In the genomic region with DNA sequence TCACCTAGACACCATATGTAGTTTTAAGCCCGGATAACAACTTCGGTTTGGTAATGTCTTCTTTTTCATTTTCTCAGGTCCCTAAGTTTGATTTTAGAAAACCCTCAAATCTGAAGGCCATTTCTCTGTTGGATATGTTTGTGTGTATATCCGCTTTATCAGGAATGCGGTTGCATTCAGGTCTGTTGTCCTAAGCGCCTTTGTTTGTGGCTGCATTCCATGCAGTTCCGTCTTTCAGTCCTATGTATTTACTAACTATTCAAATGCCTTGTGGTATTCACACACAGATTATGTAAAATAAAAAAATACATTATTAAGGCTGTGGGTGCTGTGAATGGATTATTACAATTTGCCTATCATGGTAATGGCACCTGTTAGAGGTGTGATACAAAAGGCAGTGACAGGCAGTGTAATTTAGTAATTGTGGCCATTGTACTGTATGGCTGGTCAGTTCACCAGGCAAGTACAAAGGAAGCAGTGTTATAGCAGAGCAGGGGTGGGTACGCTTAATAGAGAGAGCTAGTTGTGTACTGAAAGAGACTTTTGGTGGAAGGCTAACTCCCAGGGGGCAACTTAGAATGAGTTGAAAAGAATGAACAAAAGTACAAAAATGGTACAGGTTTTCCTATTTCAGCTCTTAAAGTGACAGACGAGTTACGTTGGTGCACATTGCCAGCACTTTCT, we compare ENCODE assay signal across 1 cellular context.
A peak's percentile ranks its signal among the peaks of the same experiment; 100 is the strongest.
TF ChIP-seq lines count a peak whose summit lies in the region.

No MANE protein-coding gene starts in this region.

TF ChIP-seq in H1, 55 proteins besides CTCF, POLR2A, EP300 and RAD21:
- peak; percentile 76 for TF ChIP-seq TEAD4 (IDR thresholded peaks at IDR 0.05; ENCODE audit: low read depth, low read length)
- TF ChIP-seq, protein P1, sequence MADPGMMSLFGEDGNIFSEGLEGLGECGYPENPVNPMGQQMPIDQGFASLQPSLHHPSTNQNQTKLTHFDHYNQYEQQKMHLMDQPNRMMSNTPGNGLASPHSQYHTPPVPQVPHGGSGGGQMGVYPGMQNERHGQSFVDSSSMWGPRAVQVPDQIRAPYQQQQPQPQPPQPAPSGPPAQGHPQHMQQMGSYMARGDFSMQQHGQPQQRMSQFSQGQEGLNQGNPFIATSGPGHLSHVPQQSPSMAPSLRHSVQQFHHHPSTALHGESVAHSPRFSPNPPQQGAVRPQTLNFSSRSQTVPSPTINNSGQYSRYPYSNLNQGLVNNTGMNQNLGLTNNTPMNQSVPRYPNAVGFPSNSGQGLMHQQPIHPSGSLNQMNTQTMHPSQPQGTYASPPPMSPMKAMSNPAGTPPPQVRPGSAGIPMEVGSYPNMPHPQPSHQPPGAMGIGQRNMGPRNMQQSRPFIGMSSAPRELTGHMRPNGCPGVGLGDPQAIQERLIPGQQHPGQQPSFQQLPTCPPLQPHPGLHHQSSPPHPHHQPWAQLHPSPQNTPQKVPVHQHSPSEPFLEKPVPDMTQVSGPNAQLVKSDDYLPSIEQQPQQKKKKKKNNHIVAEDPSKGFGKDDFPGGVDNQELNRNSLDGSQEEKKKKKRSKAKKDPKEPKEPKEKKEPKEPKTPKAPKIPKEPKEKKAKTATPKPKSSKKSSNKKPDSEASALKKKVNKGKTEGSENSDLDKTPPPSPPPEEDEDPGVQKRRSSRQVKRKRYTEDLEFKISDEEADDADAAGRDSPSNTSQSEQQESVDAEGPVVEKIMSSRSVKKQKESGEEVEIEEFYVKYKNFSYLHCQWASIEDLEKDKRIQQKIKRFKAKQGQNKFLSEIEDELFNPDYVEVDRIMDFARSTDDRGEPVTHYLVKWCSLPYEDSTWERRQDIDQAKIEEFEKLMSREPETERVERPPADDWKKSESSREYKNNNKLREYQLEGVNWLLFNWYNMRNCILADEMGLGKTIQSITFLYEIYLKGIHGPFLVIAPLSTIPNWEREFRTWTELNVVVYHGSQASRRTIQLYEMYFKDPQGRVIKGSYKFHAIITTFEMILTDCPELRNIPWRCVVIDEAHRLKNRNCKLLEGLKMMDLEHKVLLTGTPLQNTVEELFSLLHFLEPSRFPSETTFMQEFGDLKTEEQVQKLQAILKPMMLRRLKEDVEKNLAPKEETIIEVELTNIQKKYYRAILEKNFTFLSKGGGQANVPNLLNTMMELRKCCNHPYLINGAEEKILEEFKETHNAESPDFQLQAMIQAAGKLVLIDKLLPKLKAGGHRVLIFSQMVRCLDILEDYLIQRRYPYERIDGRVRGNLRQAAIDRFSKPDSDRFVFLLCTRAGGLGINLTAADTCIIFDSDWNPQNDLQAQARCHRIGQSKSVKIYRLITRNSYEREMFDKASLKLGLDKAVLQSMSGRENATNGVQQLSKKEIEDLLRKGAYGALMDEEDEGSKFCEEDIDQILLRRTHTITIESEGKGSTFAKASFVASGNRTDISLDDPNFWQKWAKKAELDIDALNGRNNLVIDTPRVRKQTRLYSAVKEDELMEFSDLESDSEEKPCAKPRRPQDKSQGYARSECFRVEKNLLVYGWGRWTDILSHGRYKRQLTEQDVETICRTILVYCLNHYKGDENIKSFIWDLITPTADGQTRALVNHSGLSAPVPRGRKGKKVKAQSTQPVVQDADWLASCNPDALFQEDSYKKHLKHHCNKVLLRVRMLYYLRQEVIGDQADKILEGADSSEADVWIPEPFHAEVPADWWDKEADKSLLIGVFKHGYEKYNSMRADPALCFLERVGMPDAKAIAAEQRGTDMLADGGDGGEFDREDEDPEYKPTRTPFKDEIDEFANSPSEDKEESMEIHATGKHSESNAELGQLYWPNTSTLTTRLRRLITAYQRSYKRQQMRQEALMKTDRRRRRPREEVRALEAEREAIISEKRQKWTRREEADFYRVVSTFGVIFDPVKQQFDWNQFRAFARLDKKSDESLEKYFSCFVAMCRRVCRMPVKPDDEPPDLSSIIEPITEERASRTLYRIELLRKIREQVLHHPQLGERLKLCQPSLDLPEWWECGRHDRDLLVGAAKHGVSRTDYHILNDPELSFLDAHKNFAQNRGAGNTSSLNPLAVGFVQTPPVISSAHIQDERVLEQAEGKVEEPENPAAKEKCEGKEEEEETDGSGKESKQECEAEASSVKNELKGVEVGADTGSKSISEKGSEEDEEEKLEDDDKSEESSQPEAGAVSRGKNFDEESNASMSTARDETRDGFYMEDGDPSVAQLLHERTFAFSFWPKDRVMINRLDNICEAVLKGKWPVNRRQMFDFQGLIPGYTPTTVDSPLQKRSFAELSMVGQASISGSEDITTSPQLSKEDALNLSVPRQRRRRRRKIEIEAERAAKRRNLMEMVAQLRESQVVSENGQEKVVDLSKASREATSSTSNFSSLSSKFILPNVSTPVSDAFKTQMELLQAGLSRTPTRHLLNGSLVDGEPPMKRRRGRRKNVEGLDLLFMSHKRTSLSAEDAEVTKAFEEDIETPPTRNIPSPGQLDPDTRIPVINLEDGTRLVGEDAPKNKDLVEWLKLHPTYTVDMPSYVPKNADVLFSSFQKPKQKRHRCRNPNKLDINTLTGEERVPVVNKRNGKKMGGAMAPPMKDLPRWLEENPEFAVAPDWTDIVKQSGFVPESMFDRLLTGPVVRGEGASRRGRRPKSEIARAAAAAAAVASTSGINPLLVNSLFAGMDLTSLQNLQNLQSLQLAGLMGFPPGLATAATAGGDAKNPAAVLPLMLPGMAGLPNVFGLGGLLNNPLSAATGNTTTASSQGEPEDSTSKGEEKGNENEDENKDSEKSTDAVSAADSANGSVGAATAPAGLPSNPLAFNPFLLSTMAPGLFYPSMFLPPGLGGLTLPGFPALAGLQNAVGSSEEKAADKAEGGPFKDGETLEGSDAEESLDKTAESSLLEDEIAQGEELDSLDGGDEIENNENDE (IDR thresholded peaks at IDR 0.05; ENCODE audit: insufficient replicate concordance, low read length): no peak
- TF ChIP-seq TAF1 (IDR thresholded peaks at IDR 0.05; ENCODE audit: low read depth, low read length): no peak
- no peak for TF ChIP-seq SRF (IDR thresholded peaks at IDR 0.05; ENCODE audit: low read depth, low read length)
- TF ChIP-seq SP2 (IDR thresholded peaks at IDR 0.05; ENCODE audit: low read length): no peak
- TF ChIP-seq HDAC6 (IDR thresholded peaks at IDR 0.05; ENCODE audit: low read depth, low read length): no peak
- no peak for TF ChIP-seq KDM4A (IDR thresholded peaks at IDR 0.05; ENCODE audit: low read depth, low read length, severe bottlenecking)
